8 cellular contexts compared by ENCODE assay signal in genomic region chr11:77127969-77128691, GRCh38. TPM values are rescaled to one million over a fixed set of nuclear protein-coding genes. Genes with fewer than 3 reads are reported as not detected.
DNase-seq lines count a peak whose midpoint lies in the region; ATAC-seq and TF ChIP-seq lines count a peak whose summit lies in the region.

Gene MYO7A (plus strand): TSS chr11:77128246. CDS start chr11:77130635, 2,389 bp downstream.

- H3K9me3 ChIP-seq in BE2C (no peaks in the 10 kb centered on the region), Loucy (ENCODE audit: insufficient read depth, low read depth, low read length) (no peaks in the 10 kb centered on the region), gastrocnemius medialis (no peaks in the 10 kb centered on the region)

- ATAC-seq in gastrocnemius medialis: peak in 1 of 2 donors; percentile 13
- ATAC-seq in HG03039 (IDR thresholded peaks at IDR 0.05; ENCODE audit: unreplicated experiment): no peak

- DNase-seq in BE2C: peak; percentile 93
- no peak for DNase-seq in gastrocnemius medialis
- no peak for DNase-seq in stimulated activated CD4-positive, alpha-beta T cell treated with anti-CD3 and anti-CD28 coated beads, Interleukin-2, amount 100 ng/mL, for 48 hours
- no peak for DNase-seq in NCI-H2196 treated with DMSO at 0.1 percent for 48 hours (lab: John Stamatoyannopoulos, UW; ENCODE audit: unreplicated experiment)

- H3K9ac ChIP-seq in Loucy (ENCODE audit: low read depth, low read length, poor library complexity, severe bottlenecking): peak within 1 kb of the TSS; percentile 22

- TF ChIP-seq CTCF in BE2C (IDR thresholded peaks at IDR 0.05; ENCODE audit: low read depth, low read length) (no peak), Loucy (conservative IDR thresholded peaks at IDR 0.05; ENCODE audit: low read length) (no peak), gastrocnemius medialis (IDR thresholded peaks at IDR 0.05 in 4 of 5, conservative IDR thresholded peaks at IDR 0.05 in 1 of 5) (no peak)

- intact Hi-C loops in gastrocnemius medialis (cut with DNase I; ENCODE audit: low total_unique reads): loop anchor here (1.0 to 10.0 kb wide), 3 partner anchors 60 to 420 kb away; partner anchors contain the start of gene PAK1

- no peaks in the 10 kb centered on the region for H3K36me3 ChIP-seq in BE2C
- H3K36me3 ChIP-seq in Loucy (ENCODE audit: insufficient read depth, low read length): no peaks in the 10 kb centered on the region; the same call in 1 of the 2 replicates
- no peaks in the 10 kb centered on the region for H3K36me3 ChIP-seq in gastrocnemius medialis

- H3K27me3 ChIP-seq in BE2C (no peaks in the 10 kb centered on the region), Loucy (ENCODE audit: insufficient read depth, low read length, poor library complexity, severe bottlenecking) (no peaks in the 10 kb centered on the region), gastrocnemius medialis (no peaks in the 10 kb centered on the region)

- H2AFZ ChIP-seq in Loucy (ENCODE audit: low read length): peak within 1 kb of the TSS; percentile 68; the same call in 1 of the 2 replicates

- H4K20me1 ChIP-seq in Loucy (ENCODE audit: insufficient read depth, low read length, poor library complexity, severe bottlenecking): no peaks in the 10 kb centered on the region

- H3K4me1 ChIP-seq in BE2C: peaks cover 14% of the 10 kb centered on the region
- H3K4me1 ChIP-seq in Loucy (ENCODE audit: insufficient read depth, low read length, poor library complexity, severe bottlenecking): no peaks in the 10 kb centered on the region
- peaks cover 9 to 17% of the 10 kb centered on the region in 2 donors for H3K4me1 ChIP-seq in gastrocnemius medialis

- peak within 1 kb of the TSS; percentile 53 for H3K4me2 ChIP-seq in Loucy (ENCODE audit: low read depth, low read length, poor library complexity, severe bottlenecking)

- no peaks in the 10 kb centered on the region for H3F3A ChIP-seq in Loucy (ENCODE audit: low read depth)

- in situ Hi-C loops in gastrocnemius medialis (cut with MboI; ENCODE audit: low sequenced_read_pairs in 4 of 4): loop anchor here (5.0 to 10.0 kb wide), 3 partner anchors 57 to 67 kb away; no protein-coding TSS in a partner anchor

- no peaks in the 10 kb centered on the region for H3K9me2 ChIP-seq in Loucy (replicated peaks; ENCODE audit: low read depth, low read length)

- peak within 1 kb of the TSS; percentile 37 for H3K27ac ChIP-seq in angular gyrus (ENCODE audit: low read depth, low read length)
- H3K27ac ChIP-seq in gastrocnemius medialis: peak within 1 kb of the TSS in 1 of 4 donors; percentile 3

- no peaks in the 10 kb centered on the region for H3K79me2 ChIP-seq in Loucy (ENCODE audit: insufficient read depth, low read length)

- no peak for TF ChIP-seq POLR2A in gastrocnemius medialis (IDR thresholded peaks at IDR 0.05)

- H3K4me3 ChIP-seq in BE2C (ENCODE audit: low read depth, low read length): peak within 1 kb of the TSS; percentile 32
- peak within 1 kb of the TSS; percentile 62 for H3K4me3 ChIP-seq in Loucy (ENCODE audit: low read length, poor library complexity, severe bottlenecking)
- peak within 1 kb of the TSS; percentile 37 for H3K4me3 ChIP-seq in iPS-11a (ENCODE audit: low read depth, low read length)
- H3K4me3 ChIP-seq in gastrocnemius medialis: peak within 1 kb of the TSS; percentile 34 to 65 (median 51)

RNA-seq across cellular contexts. Expression of gene MYO7A, which starts in this region (rescaled TPM):
- polyA plus RNA-seq in BE2C (2012; ENCODE audit: insufficient read depth, insufficient read length, low read depth): 0.36 TPM
- 1 to 10 TPM; 1.6 to 3.5 (median 2.1) TPM for total RNA-seq in gastrocnemius medialis
